ENCODE assay signal across 17 cellular contexts in genomic region chr9:116383956-116384355, GRCh38.
"Had no signal": no experiment of that assay in that cellular context is flagged by ENCODE, and none has a peak within 500 bp of the region (broad histone marks: within the 10 kb centered on the region; RNA-seq: fewer than 3 reads in every experiment).

No MANE protein-coding gene starts in this region.

- H3K36me3 ChIP-seq: gastroesophageal sphincter, heart right ventricle, left ventricle myocardium inferior, uterus had no signal

- DNase-seq: activated CD4-positive, CD25-positive, alpha-beta regulatory T cell treated with anti-CD3 and anti-CD28 coated beads, Interleukin-2, amount 50 U/mL, for 72 hours; activated naive CD4-positive, alpha-beta T cell treated with Interleukin-2 at 50 U/mL for 16 hours; activated T-cell treated with anti-CD3 and anti-CD28 coated beads for 4 hours; effector CD8-positive, alpha-beta T cell; heart right ventricle; islet precursor cell; left ventricle myocardium inferior; mucosa of descending colon; naive thymus-derived CD4-positive, alpha-beta T cell; T-helper 1 cell; T1000; uterus had no signal

- H3K27ac ChIP-seq: ascending aorta, gastroesophageal sphincter, heart right ventricle, left ventricle myocardium inferior, parathyroid adenoma, thoracic aorta, uterus had no signal

- H3K4me1 ChIP-seq: ascending aorta, gastroesophageal sphincter, left ventricle myocardium inferior, parathyroid adenoma, uterus had no signal

- ATAC-seq: gastroesophageal sphincter; heart right ventricle; mucosa of descending colon; naive thymus-derived CD4-positive, alpha-beta T cell; stimulated activated effector memory CD8-positive, alpha-beta T cell treated with anti-CD3 and anti-CD28 coated beads, Interleukin-12 subunit alpha, Interleukin-12 subunit beta, amount 100 ng/mL, for 72 hours had no signal

- H3K4me3 ChIP-seq: ascending aorta, gastroesophageal sphincter, heart right ventricle, left ventricle myocardium inferior, mucosa of descending colon, thoracic aorta, uterus had no signal

- H3K9me3 ChIP-seq: ascending aorta, gastroesophageal sphincter, heart right ventricle, left ventricle myocardium inferior, mucosa of descending colon, thoracic aorta, uterus had no signal

- H3K27me3 ChIP-seq: ascending aorta, gastroesophageal sphincter, heart right ventricle, uterus had no signal
